In the genomic region with DNA sequence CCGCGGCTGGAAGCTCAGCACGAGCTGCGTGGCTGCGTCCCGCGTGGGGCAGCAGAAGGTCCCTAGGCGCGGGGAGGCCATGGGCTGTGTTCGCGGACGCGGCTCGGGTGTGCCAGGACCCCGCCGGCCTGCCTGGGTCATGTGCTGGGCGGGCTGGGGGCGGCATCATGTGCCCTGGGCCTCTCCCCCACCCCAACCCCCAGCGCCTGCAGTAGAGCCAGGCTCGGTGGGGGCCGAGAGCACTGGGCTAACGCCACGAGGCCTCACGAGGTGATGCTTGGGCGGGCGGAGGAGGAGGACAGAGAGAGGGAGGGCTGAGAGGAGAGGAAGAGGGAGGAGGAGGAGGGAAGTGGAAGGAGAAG, we compare ENCODE assay signal across 20 cellular contexts. TPM values are rescaled to one million over a fixed set of nuclear protein-coding genes. Genes with fewer than 3 reads are reported as not detected.
DNase-seq lines count a peak whose midpoint lies in the region; ATAC-seq and TF ChIP-seq lines count a peak whose summit lies in the region.
"Had no signal": no experiment of that assay in that cellular context is flagged by ENCODE, and none has a peak within 500 bp of the region (broad histone marks: within the 10 kb centered on the region; RNA-seq: fewer than 3 reads in every experiment).

A gene (minus strand): TSS at position 111 of the 362 bp plus-strand sequence. CDS start 30 bp downstream, at position 81.

- peaks cover 15 to 20% of the 10 kb centered on the region in 2 donors for H3K27me3 Mint-ChIP-seq in natural killer cell (ENCODE audit: low read depth in 2 of 2)

- H3K27ac Mint-ChIP-seq in natural killer cell, result no peak within 1 kb of the TSS
- H3K27ac Mint-ChIP-seq: activated CD4-positive, alpha-beta memory T cell treated with anti-CD3 and anti-CD28 coated beads for 36 hours; CD4-positive, CD25-positive, alpha-beta regulatory T cell had no signal

- peak within 1 kb of the TSS; percentile 38 for H3K4me3 ChIP-seq in iPS-18c (ENCODE audit: insufficient read depth, low read depth, low read length)
- H3K4me3 ChIP-seq in ovary, result no peak within 1 kb of the TSS
- H3K4me3 ChIP-seq: A549, prostate gland, upper lobe of right lung had no signal

- 9 to 24% (median 23%) methylated on average over 17 to 26 of the region's 26 CpGs for WGBS in ovary, 3 donors

- no peaks in the 10 kb centered on the region for H3K36me3 Mint-ChIP-seq in natural killer cell
- H3K36me3 Mint-ChIP-seq: activated CD4-positive, alpha-beta memory T cell treated with anti-CD3 and anti-CD28 coated beads for 36 hours; CD4-positive, CD25-positive, alpha-beta regulatory T cell had no signal

- H3K27ac ChIP-seq in ovary, result no peak within 1 kb of the TSS
- H3K27ac ChIP-seq: A549, KMS-11, prostate gland, upper lobe of right lung, VCaP had no signal

- no peaks in the 10 kb centered on the region for H3K27me3 ChIP-seq in ovary
- H3K27me3 ChIP-seq: upper lobe of right lung had no signal

- H3K9me3 Mint-ChIP-seq in natural killer cell, result peaks cover 0 to 3% of the 10 kb centered on the region in 2 donors
- H3K9me3 Mint-ChIP-seq: activated CD4-positive, alpha-beta memory T cell treated with anti-CD3 and anti-CD28 coated beads for 36 hours had no signal

- H3K4me1 Mint-ChIP-seq in natural killer cell, result no peaks in the 10 kb centered on the region

- ATAC-seq in Right ventricle myocardium inferior (no peak), natural killer cell (no peak)
- ATAC-seq: A549, upper lobe of right lung had no signal

- TF ChIP-seq CTCF in ovary (IDR thresholded peaks at IDR 0.05) (no peak), natural killer cell (IDR thresholded peaks at IDR 0.05) (no peak)

- H3K9me3 ChIP-seq in iPS-18c (ENCODE audit: control insufficient read depth, insufficient read depth, low read length), result peaks cover 16% of the 10 kb centered on the region
- H3K9me3 ChIP-seq in ovary, result no peaks in the 10 kb centered on the region
- H3K9me3 ChIP-seq: A549, prostate gland, upper lobe of right lung had no signal

- no peaks in the 10 kb centered on the region for H3K36me3 ChIP-seq in ovary
- H3K36me3 ChIP-seq: prostate gland, upper lobe of right lung had no signal

- H3K4me1 ChIP-seq in ovary (ENCODE audit: insufficient read depth), result peaks cover 2% of the 10 kb centered on the region
- H3K4me1 ChIP-seq: A549, prostate gland, upper lobe of right lung had no signal

- H3K4me3 Mint-ChIP-seq in natural killer cell, result no peak within 1 kb of the TSS
- H3K4me3 Mint-ChIP-seq: activated CD4-positive, alpha-beta memory T cell treated with anti-CD3 and anti-CD28 coated beads for 36 hours had no signal

- TF ChIP-seq EP300 in ovary (IDR thresholded peaks at IDR 0.05), result no peak

- DNase-seq in ELF-1 (ENCODE audit: low read depth, low spot score) (peak; percentile 46), ecto neural progenitor cell (ENCODE audit: low spot score) (peak; percentile 58), ovary (peak in 3 of 5 donors; percentile 31 to 46 (median 44)), Right ventricle myocardium inferior (ENCODE audit: missing footprints) (no peak), CD1c-positive myeloid dendritic cell (ENCODE audit: extremely low spot score) (no peak), natural killer cell (no peak), NCI-H524 treated with DMSO at 0.1 percent for 48 hours (lab: John Stamatoyannopoulos, UW) (no peak)
- DNase-seq: activated CD4-positive, alpha-beta memory T cell treated with anti-CD3 and anti-CD28 coated beads for 36 hours; CD4-positive, CD25-positive, alpha-beta regulatory T cell; central memory CD4-positive, alpha-beta T cell; NCI-H1105; RPMI8226; stimulated activated CD4-positive, alpha-beta T cell treated with anti-CD3 and anti-CD28 coated beads, Interleukin-12 subunit alpha, Interleukin-12 subunit beta, amount 100 ng/mL, for 4 hours; stimulated activated naive CD4-positive, alpha-beta T cell; upper lobe of right lung had no signal

- TF ChIP-seq POLR2A in ovary (IDR thresholded peaks at IDR 0.05), result no peak

- intact Hi-C loops in ovary (cut with DNase I) (no loop called here), Right ventricle myocardium inferior (cut with DNase I) (no loop called here), natural killer cell (cut with micrococcal nuclease) (no loop called here)

RNA-seq across cellular contexts. Expression of the gene that starts here (rescaled TPM):
- total RNA-seq in ovary (1 to 10 TPM; 1.4 to 4.7 (median 3.4) TPM), Right ventricle myocardium inferior (not detected), natural killer cell (not detected)
- polyA plus RNA-seq in ovary, result 1 to 10 TPM; 3.5 to 4.2 TPM
- total RNA-seq: activated CD4-positive, alpha-beta memory T cell treated with anti-CD3 and anti-CD28 coated beads for 36 hours; CD4-positive, CD25-positive, alpha-beta regulatory T cell had no signal
- polyA plus RNA-seq: A549 had no signal

Comparison
In these comparisons a context has a peak if more than half of its experiments do, and no peak if none do; other contexts are left out.
1. DNase-seq: peak in ELF-1 (single experiment), ecto neural progenitor cell (single experiment) and ovary (3 of 5); none in Right ventricle myocardium inferior (single experiment), CD1c-positive myeloid dendritic cell (single experiment), natural killer cell (single experiment) and NCI-H524 treated with DMSO at 0.1 percent for 48 hours (single experiment).